In the genomic region with DNA sequence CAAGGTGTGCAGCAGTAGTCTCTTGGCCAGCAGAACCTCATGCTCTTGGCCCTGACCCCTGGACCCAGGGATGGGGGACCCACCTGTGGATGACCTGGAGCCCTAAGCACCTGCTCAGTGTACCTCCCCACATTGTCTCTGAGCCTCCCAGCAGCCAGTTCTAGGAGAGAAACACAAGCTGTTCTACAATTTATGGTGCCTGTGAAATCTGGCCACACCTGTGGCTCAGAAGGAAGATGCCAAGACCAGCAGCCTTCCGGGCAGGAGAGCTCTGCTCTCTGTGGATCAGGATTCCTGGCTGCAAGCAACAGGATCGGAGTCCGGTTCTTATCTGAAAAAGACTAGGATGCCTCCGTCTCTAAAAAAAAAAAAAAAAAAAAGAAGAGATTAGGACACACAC, we compare ENCODE assay signal across 19 cellular contexts.
A peak's percentile ranks its signal among the peaks of the same experiment; 100 is the strongest.
DNase-seq lines count a peak whose midpoint lies in the region; ATAC-seq, FAIRE-seq and TF ChIP-seq lines count a peak whose summit lies in the region.
"Had no signal": no experiment of that assay in that cellular context is flagged by ENCODE, and none has a peak within 500 bp of the region (broad histone marks: within the 10 kb centered on the region; RNA-seq: fewer than 3 reads in every experiment).

No MANE protein-coding gene starts in this region.

- H3K23ac ChIP-seq in IMR-90 (ENCODE audit: low read depth, low read length): no peak overlapping the region

- WGBS in IMR-90 (ENCODE audit: extremely low coverage in 2 of 2, insufficient read length in 1 of 2), 2 experiments: 100% methylated on average over 1 of the region's 4 CpGs; no CpG with 5 or more reads in 1 of the 2 experiments
- WGBS in hepatocyte (ENCODE audit: low lambda C conversion rate, missing lambda C conversion rate): 59% methylated on average over 4 of the region's 4 CpGs
- WGBS in small intestine, 3 donors: 21 to 61% (median 43%) methylated on average over 4 of the region's 4 CpGs

- H3K36me3 ChIP-seq in BLaER1 (no peaks in the 10 kb centered on the region), IMR-90 (ENCODE audit: control insufficient read depth, insufficient read depth, low read length) (no peaks in the 10 kb centered on the region), hepatocyte (replicated peaks; ENCODE audit: insufficient read depth, low read depth) (no peaks in the 10 kb centered on the region), small intestine (ENCODE audit: control insufficient read depth in 2 of 2, insufficient read depth in 2 of 2, low read length in 2 of 2) (no peaks in the 10 kb centered on the region)

- H3K36me3 Mint-ChIP-seq in activated CD4-positive, alpha-beta T cell treated with anti-CD3 and anti-CD28 coated beads, Interleukin-2, amount 10 ng/mL, durations not matched to agents 7 days and 5 days (ENCODE audit: low read depth): no peaks in the 10 kb centered on the region
- H3K36me3 Mint-ChIP-seq: CD4-positive, alpha-beta memory T cell; IgD-negative memory B cell had no signal

- no peak for ATAC-seq in IMR-90 (ENCODE audit: low read depth)
- ATAC-seq in HG03378 (IDR thresholded peaks at IDR 0.05; ENCODE audit: unreplicated experiment): no peak

- in situ Hi-C loops in IMR-90 (cut with MboI; ENCODE audit: low sequenced_read_pairs): no loop called here

- no peaks in the 10 kb centered on the region for H3K27me3 Mint-ChIP-seq in activated CD4-positive, alpha-beta T cell treated with anti-CD3 and anti-CD28 coated beads, Interleukin-2, amount 10 ng/mL, durations not matched to agents 7 days and 5 days

- peak overlapping the region; percentile 96 for H3K27ac ChIP-seq in BLaER1
- no peak overlapping the region for H3K27ac ChIP-seq in IMR-90 (ENCODE audit: insufficient read depth, low read length)
- H3K27ac ChIP-seq in hepatocyte: no peak overlapping the region
- peak overlapping the region in 1 of 2 donors; percentile 32 for H3K27ac ChIP-seq in small intestine (ENCODE audit: low read depth in 1 of 2, low read length in 1 of 2)
- H3K27ac ChIP-seq: C4-2B, KMS-11 had no signal

- H3K18ac ChIP-seq in IMR-90 (ENCODE audit: low read depth, low read length): no peak overlapping the region

- H4K8ac ChIP-seq in IMR-90 (ENCODE audit: low read depth in 2 of 2, low read length in 2 of 2): no peak overlapping the region

- dilution Hi-C loops in IMR-90 (cut with HindIII; ENCODE audit: low sequenced_read_pairs, unreplicated experiment): no loop called here

- H4K91ac ChIP-seq in IMR-90 (ENCODE audit: insufficient read depth, low read depth, low read length): no peak overlapping the region

- H3K9me1 ChIP-seq in IMR-90 (ENCODE audit: insufficient read depth, low read length): peaks cover under 1% of the 10 kb centered on the region; the same call in 1 of the 2 replicates

- H2BK20ac ChIP-seq in IMR-90 (ENCODE audit: low read depth, low read length): no peak overlapping the region

- CTCF ChIA-PET in IMR-90 (lab: Yijun Ruan, JAX): no interaction called here
- CTCF ChIA-PET in activated CD4-positive, alpha-beta T cell treated with anti-CD3 and anti-CD28 coated beads, Interleukin-2, amount 10 ng/mL, durations not matched to agents 7 days and 5 days (lab: Charles Lee): interaction anchor here (0.6 to 0.7 kb wide), 2 partner anchors 143 to 1120 kb away, joined by 3 to 7 read pairs; no protein-coding TSS in a partner anchor

- no peak overlapping the region for H3K9ac ChIP-seq in BLaER1
- no peak overlapping the region for H3K9ac ChIP-seq in IMR-90 (ENCODE audit: low read depth, low read length)
- H3K9ac ChIP-seq: KMS-11 had no signal

- H3K9me2 ChIP-seq in hepatocyte (replicated peaks; ENCODE audit: insufficient read depth): no peaks in the 10 kb centered on the region

- H2AK5ac ChIP-seq in IMR-90 (ENCODE audit: low read depth, low read length): 0 out of 2 replicates have a peak overlapping the region, but pooled peaks have one; percentile 9

- peaks cover 99% of the 10 kb centered on the region for H3K4me1 ChIP-seq in BLaER1
- H3K4me1 ChIP-seq in IMR-90 (ENCODE audit: control insufficient read depth, insufficient read depth, low read length): no peaks in the 10 kb centered on the region; the same call in 1 of the 2 replicates
- H3K4me1 ChIP-seq in hepatocyte (ENCODE audit: insufficient read depth): peaks cover 25% of the 10 kb centered on the region
- no peaks in the 10 kb centered on the region for H3K4me1 ChIP-seq in small intestine (ENCODE audit: control insufficient read depth in 2 of 2, insufficient read depth in 1 of 2, low read depth in 1 of 2, low read length in 1 of 2)

- POLR2A ChIA-PET in IMR-90 (lab: Charles Lee; ENCODE audit: unreplicated experiment): no interaction called here
- POLR2A ChIA-PET in activated CD4-positive, alpha-beta T cell treated with anti-CD3 and anti-CD28 coated beads, Interleukin-2, amount 10 ng/mL, durations not matched to agents 7 days and 5 days (lab: Charles Lee): no interaction called here

- H3K27me3 ChIP-seq in BLaER1 (no peaks in the 10 kb centered on the region), IMR-90 (ENCODE audit: control insufficient read depth, insufficient read depth, low read length) (no peaks in the 10 kb centered on the region), hepatocyte (no peaks in the 10 kb centered on the region), small intestine (ENCODE audit: control insufficient read depth in 2 of 2, insufficient read depth in 2 of 2, low read length in 2 of 2) (peaks cover 0 to 4% of the 10 kb centered on the region in 2 donors)

- DNase-seq in IMR-90: no peak
- peak; percentile 50 for DNase-seq in hepatocyte (ENCODE audit: low spot score)
- DNase-seq in small intestine: peak; percentile 79
- no peak for DNase-seq in activated CD4-positive, alpha-beta T cell treated with anti-CD3 and anti-CD28 coated beads, Interleukin-2, amount 10 ng/mL, durations not matched to agents 7 days and 5 days
- no peak for DNase-seq in NCI-H146 treated with DMSO at 0.1 percent for 48 hours (lab: John Stamatoyannopoulos, UW; ENCODE audit: unreplicated experiment)
- DNase-seq: ACHN; CD4-positive, alpha-beta memory T cell; DMS153; DND-41; GDM1; HCEC 1CT; HFFc6 had no signal

- TF ChIP-seq CTCF in IMR-90 (conservative IDR thresholded peaks at IDR 0.05; ENCODE audit: low read depth, low read length): no peak
- no peak for TF ChIP-seq CTCF in hepatocyte (IDR thresholded peaks at IDR 0.05; ENCODE audit: poor library complexity)

- no TSS peak for BruUV-seq in IMR-90 (replicated peaks; lab: Mats Ljungman, UMichigan)

- FAIRE-seq in small intestine (lab: Jason Lieb, UNC): no peak
- FAIRE-seq: D721Med, GM12892 had no signal

- TF ChIP-seq POLR2A in IMR-90 (IDR thresholded peaks at IDR 0.05; ENCODE audit: low read depth, low read length): no peak

- H2AK9ac ChIP-seq in IMR-90 (replicated peaks; ENCODE audit: low read depth, low read length, poor library complexity): no peak overlapping the region

- H3K27ac Mint-ChIP-seq in activated CD4-positive, alpha-beta T cell treated with anti-CD3 and anti-CD28 coated beads, Interleukin-2, amount 10 ng/mL, durations not matched to agents 7 days and 5 days: no peak overlapping the region
- H3K27ac Mint-ChIP-seq: CD4-positive, alpha-beta memory T cell; HFFc6; IgD-negative memory B cell had no signal

- no peak overlapping the region for H4K5ac ChIP-seq in IMR-90 (ENCODE audit: low read depth, low read length)

- H3K4me3 ChIP-seq in BLaER1 (no peak overlapping the region), IMR-90 (ENCODE audit: insufficient read depth, low read depth, low read length) (no peak overlapping the region), hepatocyte (no peak overlapping the region), small intestine (ENCODE audit: low read depth in 1 of 2, low read length in 2 of 2) (no peak overlapping the region)

- H3K4me2 ChIP-seq in BLaER1 (peak overlapping the region; percentile 90), IMR-90 (ENCODE audit: low read depth, low read length) (no peak overlapping the region), hepatocyte (no peak overlapping the region)
- H3K4me2 ChIP-seq: KMS-11 had no signal

- intact Hi-C loops in IMR-90 (cut with micrococcal nuclease): no loop called here

- no peaks in the 10 kb centered on the region for H3K79me1 ChIP-seq in IMR-90 (ENCODE audit: low read depth in 1 of 2, low read length in 2 of 2)

- peaks cover 17% of the 10 kb centered on the region for H3K4me1 Mint-ChIP-seq in activated CD4-positive, alpha-beta T cell treated with anti-CD3 and anti-CD28 coated beads, Interleukin-2, amount 10 ng/mL, durations not matched to agents 7 days and 5 days

- no peak overlapping the region for H2BK5ac ChIP-seq in IMR-90 (ENCODE audit: low read depth, low read length, poor library complexity, severe bottlenecking)

- no peak overlapping the region for H3K4ac ChIP-seq in IMR-90 (ENCODE audit: low read depth, low read length)

- no peaks in the 10 kb centered on the region for H3K79me2 ChIP-seq in hepatocyte

- H2BK120ac ChIP-seq in IMR-90 (ENCODE audit: low read depth, low read length): no peak overlapping the region

- no peak overlapping the region for H2BK15ac ChIP-seq in IMR-90 (ENCODE audit: low read depth, low read length)

- no peak overlapping the region for H3K4me3 Mint-ChIP-seq in activated CD4-positive, alpha-beta T cell treated with anti-CD3 and anti-CD28 coated beads, Interleukin-2, amount 10 ng/mL, durations not matched to agents 7 days and 5 days
- H3K4me3 Mint-ChIP-seq: CD4-positive, alpha-beta memory T cell; HFFc6; IgD-negative memory B cell had no signal

- H4K20me1 ChIP-seq in BLaER1 (no peaks in the 10 kb centered on the region), IMR-90 (ENCODE audit: insufficient read depth, low read length) (no peaks in the 10 kb centered on the region), hepatocyte (ENCODE audit: insufficient read depth, poor library complexity, severe bottlenecking) (no peaks in the 10 kb centered on the region)

- peak overlapping the region; percentile 62 for H2AFZ ChIP-seq in IMR-90 (replicated peaks; ENCODE audit: low read length, poor library complexity)
- H2AFZ ChIP-seq in hepatocyte: no peak overlapping the region

- H3K56ac ChIP-seq in IMR-90 (ENCODE audit: extremely low read depth, insufficient read depth, low read length): no peak overlapping the region

- TF ChIP-seq RAD21 in IMR-90 (IDR thresholded peaks at IDR 0.05; ENCODE audit: low read length): no peak

- H3K9me3 ChIP-seq in BLaER1 (no peaks in the 10 kb centered on the region), IMR-90 (ENCODE audit: control insufficient read depth, insufficient read depth, low read length) (no peaks in the 10 kb centered on the region), hepatocyte (ENCODE audit: low read depth) (no peaks in the 10 kb centered on the region), small intestine (ENCODE audit: control insufficient read depth, low read depth) (no peaks in the 10 kb centered on the region)

- no peaks in the 10 kb centered on the region for H3K9me3 Mint-ChIP-seq in activated CD4-positive, alpha-beta T cell treated with anti-CD3 and anti-CD28 coated beads, Interleukin-2, amount 10 ng/mL, durations not matched to agents 7 days and 5 days
- H3K9me3 Mint-ChIP-seq: CD4-positive, alpha-beta memory T cell; HFFc6 had no signal

- no peak overlapping the region for H3K14ac ChIP-seq in IMR-90 (replicated peaks; ENCODE audit: low read depth, low read length)

Comparison
In these comparisons a context has a peak if more than half of its experiments do, and no peak if none do; other contexts are left out.
1. DNase-seq: peak in hepatocyte (single experiment) and small intestine (single experiment); none in IMR-90 (single experiment), activated CD4-positive, alpha-beta T cell treated with anti-CD3 and anti-CD28 coated beads, Interleukin-2, amount 10 ng/mL, durations not matched to agents 7 days and 5 days (single experiment) and NCI-H146 treated with DMSO at 0.1 percent for 48 hours (single experiment).